Comparison of ENCODE assay signal across 12 cellular contexts in genomic region chr17:45046536-45047125, GRCh38. TPM values are rescaled to one million over a fixed set of nuclear protein-coding genes. Genes with fewer than 3 reads are reported as not detected.
DNase-seq lines count a peak whose midpoint lies in the region; ATAC-seq and TF ChIP-seq lines count a peak whose summit lies in the region.
"Had no signal": no experiment of that assay in that cellular context is flagged by ENCODE, and none has a peak within 500 bp of the region (broad histone marks: within the 10 kb centered on the region; RNA-seq: fewer than 3 reads in every experiment).

No MANE protein-coding gene starts in this region.

- no peak overlapping the region for H3K4me3 Mint-ChIP-seq in activated CD8-positive, alpha-beta T cell treated with anti-CD3 and anti-CD28 coated beads for 36 hours
- no peak overlapping the region for H3K4me3 Mint-ChIP-seq in activated CD8-positive, alpha-beta T cell treated with anti-CD3 and anti-CD28 coated beads, Interleukin-2, amount 10 ng/mL, durations not matched to agents 7 days and 5 days
- peak overlapping the region; percentile 57 for H3K4me3 Mint-ChIP-seq in stimulated activated naive CD8-positive, alpha-beta T cell treated with anti-CD3 and anti-CD28 coated beads, Interleukin-15, Interleukin-2, amounts not matched to agents 100 ng/mL and 50 ng/mL, for 24 hours

- H3K27me3 ChIP-seq in ascending aorta: no peaks in the 10 kb centered on the region
- H3K27me3 ChIP-seq: transverse colon had no signal

- peak; percentile 53 for DNase-seq in activated CD8-positive, alpha-beta T cell treated with anti-CD3 and anti-CD28 coated beads for 36 hours
- DNase-seq in activated CD8-positive, alpha-beta T cell treated with anti-CD3 and anti-CD28 coated beads, Interleukin-2, amount 10 ng/mL, durations not matched to agents 7 days and 5 days: no peak
- DNase-seq in NCI-H2171 treated with DMSO at 0.1 percent for 48 hours (lab: John Stamatoyannopoulos, UW) (peak; percentile 95), epithelial cell of prostate (ENCODE audit: low read depth, low spot score) (peak; percentile 55), UCSD-AML1 (lab: John Stamatoyannopoulos, UW; ENCODE audit: unreplicated experiment) (no peak), ascending aorta (ENCODE audit: low spot score in 2 of 2) (no peak), COLO829 (ENCODE audit: low spot score) (no peak)
- DNase-seq: activated gamma-delta T cell treated with Interleukin-2 at 50 U/mL for 16 hours; Kasumi-1; stimulated activated CD4-positive, alpha-beta T cell treated with anti-CD3 and anti-CD28 coated beads, Interleukin-4, amount 100 ng/mL, for 1 hour; transverse colon had no signal

- H3K27me3 Mint-ChIP-seq in activated CD8-positive, alpha-beta T cell treated with anti-CD3 and anti-CD28 coated beads for 36 hours: no peaks in the 10 kb centered on the region
- H3K27me3 Mint-ChIP-seq in activated CD8-positive, alpha-beta T cell treated with anti-CD3 and anti-CD28 coated beads, Interleukin-2, amount 10 ng/mL, durations not matched to agents 7 days and 5 days (ENCODE audit: low read depth): no peaks in the 10 kb centered on the region
- no peaks in the 10 kb centered on the region for H3K27me3 Mint-ChIP-seq in stimulated activated naive CD8-positive, alpha-beta T cell treated with anti-CD3 and anti-CD28 coated beads, Interleukin-15, Interleukin-2, amounts not matched to agents 100 ng/mL and 50 ng/mL, for 24 hours

- intact Hi-C loops in activated CD8-positive, alpha-beta T cell treated with anti-CD3 and anti-CD28 coated beads for 36 hours (cut with micrococcal nuclease): no loop called here
- intact Hi-C loops in ascending aorta (cut with DNase I): no loop called here

- ATAC-seq in activated CD8-positive, alpha-beta T cell treated with anti-CD3 and anti-CD28 coated beads for 36 hours: no peak
- no peak for ATAC-seq in activated CD8-positive, alpha-beta T cell treated with anti-CD3 and anti-CD28 coated beads, Interleukin-2, amount 10 ng/mL, durations not matched to agents 7 days and 5 days

- peaks cover 29% of the 10 kb centered on the region for H3K36me3 Mint-ChIP-seq in activated CD8-positive, alpha-beta T cell treated with anti-CD3 and anti-CD28 coated beads for 36 hours (ENCODE audit: low read depth)
- peaks cover 20% of the 10 kb centered on the region for H3K36me3 Mint-ChIP-seq in activated CD8-positive, alpha-beta T cell treated with anti-CD3 and anti-CD28 coated beads, Interleukin-2, amount 10 ng/mL, durations not matched to agents 7 days and 5 days (ENCODE audit: low read depth)
- peaks cover 22% of the 10 kb centered on the region for H3K36me3 Mint-ChIP-seq in stimulated activated naive CD8-positive, alpha-beta T cell treated with anti-CD3 and anti-CD28 coated beads, Interleukin-15, Interleukin-2, amounts not matched to agents 100 ng/mL and 50 ng/mL, for 24 hours (ENCODE audit: low read depth)

- peaks cover 21 to 30% of the 10 kb centered on the region in 2 donors for H3K4me1 ChIP-seq in ascending aorta

- POLR2A ChIA-PET in activated CD8-positive, alpha-beta T cell treated with anti-CD3 and anti-CD28 coated beads for 36 hours (lab: Charles Lee): interaction anchor here (0.6 to 1.1 kb wide), 2 partner anchors 102 to 1249 kb away, joined by 3 to 4 read pairs; partner anchors contain the start of gene HEXIM1
- POLR2A ChIA-PET in activated CD8-positive, alpha-beta T cell treated with anti-CD3 and anti-CD28 coated beads, Interleukin-2, amount 10 ng/mL, durations not matched to agents 7 days and 5 days (lab: Charles Lee): interaction anchor here (1.6 kb wide), 1 partner anchor 15 kb away, joined by 5 read pairs; the partner anchor contains the start of gene NMT1

- H3K9me3 Mint-ChIP-seq in activated CD8-positive, alpha-beta T cell treated with anti-CD3 and anti-CD28 coated beads for 36 hours: no peaks in the 10 kb centered on the region
- H3K9me3 Mint-ChIP-seq in activated CD8-positive, alpha-beta T cell treated with anti-CD3 and anti-CD28 coated beads, Interleukin-2, amount 10 ng/mL, durations not matched to agents 7 days and 5 days (ENCODE audit: insufficient read depth): no peaks in the 10 kb centered on the region
- no peaks in the 10 kb centered on the region for H3K9me3 Mint-ChIP-seq in stimulated activated naive CD8-positive, alpha-beta T cell treated with anti-CD3 and anti-CD28 coated beads, Interleukin-15, Interleukin-2, amounts not matched to agents 100 ng/mL and 50 ng/mL, for 24 hours

- CTCF ChIA-PET in activated CD8-positive, alpha-beta T cell treated with anti-CD3 and anti-CD28 coated beads for 36 hours (lab: Charles Lee): interaction anchor here (0.6 to 3.0 kb wide), 3 partner anchors 25 to 126 kb away, joined by 3 to 15 read pairs (median 4); no protein-coding TSS in a partner anchor
- CTCF ChIA-PET in activated CD8-positive, alpha-beta T cell treated with anti-CD3 and anti-CD28 coated beads, Interleukin-2, amount 10 ng/mL, durations not matched to agents 7 days and 5 days (lab: Charles Lee): interaction anchor here (0.8 to 5.8 kb wide), 3 partner anchors 26 to 168 kb away, joined by 3 to 40 read pairs (median 9); partner anchors contain the start of gene ACBD4

- peaks cover 55% of the 10 kb centered on the region for H3K4me1 Mint-ChIP-seq in activated CD8-positive, alpha-beta T cell treated with anti-CD3 and anti-CD28 coated beads for 36 hours (ENCODE audit: low read depth)
- H3K4me1 Mint-ChIP-seq in activated CD8-positive, alpha-beta T cell treated with anti-CD3 and anti-CD28 coated beads, Interleukin-2, amount 10 ng/mL, durations not matched to agents 7 days and 5 days (ENCODE audit: low read depth): peaks cover 36% of the 10 kb centered on the region
- H3K4me1 Mint-ChIP-seq in stimulated activated naive CD8-positive, alpha-beta T cell treated with anti-CD3 and anti-CD28 coated beads, Interleukin-15, Interleukin-2, amounts not matched to agents 100 ng/mL and 50 ng/mL, for 24 hours (ENCODE audit: low read depth): peaks cover 65% of the 10 kb centered on the region

- H3K4me3 ChIP-seq in ascending aorta: no peak overlapping the region
- H3K4me3 ChIP-seq: transverse colon had no signal

- no peaks in the 10 kb centered on the region for H3K9me3 ChIP-seq in ascending aorta
- H3K9me3 ChIP-seq: transverse colon had no signal

- H3K27ac ChIP-seq in epithelial cell of prostate (peak overlapping the region; percentile 98), ascending aorta (no peak overlapping the region)
- H3K27ac ChIP-seq: transverse colon had no signal

- H3K36me3 ChIP-seq in ascending aorta: no peaks in the 10 kb centered on the region
- H3K36me3 ChIP-seq: transverse colon had no signal

- no peak for TF ChIP-seq CTCF in activated CD8-positive, alpha-beta T cell treated with anti-CD3 and anti-CD28 coated beads for 36 hours (IDR thresholded peaks at IDR 0.05)
- TF ChIP-seq CTCF in ascending aorta (IDR thresholded peaks at IDR 0.05): no peak

- peak overlapping the region; percentile 55 for H3K27ac Mint-ChIP-seq in activated CD8-positive, alpha-beta T cell treated with anti-CD3 and anti-CD28 coated beads for 36 hours
- H3K27ac Mint-ChIP-seq in activated CD8-positive, alpha-beta T cell treated with anti-CD3 and anti-CD28 coated beads, Interleukin-2, amount 10 ng/mL, durations not matched to agents 7 days and 5 days: no peak overlapping the region
- peak overlapping the region; percentile 85 for H3K27ac Mint-ChIP-seq in stimulated activated naive CD8-positive, alpha-beta T cell treated with anti-CD3 and anti-CD28 coated beads, Interleukin-15, Interleukin-2, amounts not matched to agents 100 ng/mL and 50 ng/mL, for 24 hours

RNA-seq across cellular contexts. Expression of gene DCAKD, which starts 4.8 kb away (rescaled TPM):
- 10 to 100 TPM; 34.3 to 35.8 TPM for total RNA-seq in activated CD8-positive, alpha-beta T cell treated with anti-CD3 and anti-CD28 coated beads for 36 hours
- 10 to 100 TPM; 32.9 to 33.7 TPM for total RNA-seq in activated CD8-positive, alpha-beta T cell treated with anti-CD3 and anti-CD28 coated beads, Interleukin-2, amount 10 ng/mL, durations not matched to agents 7 days and 5 days
- total RNA-seq in ascending aorta: 5.0 TPM

RNA-seq across cellular contexts. Expression of gene NMT1, which starts 14.5 kb away (rescaled TPM):
- total RNA-seq in activated CD8-positive, alpha-beta T cell treated with anti-CD3 and anti-CD28 coated beads for 36 hours: 100 to 1,000 TPM; 156 to 169 TPM
- total RNA-seq in activated CD8-positive, alpha-beta T cell treated with anti-CD3 and anti-CD28 coated beads, Interleukin-2, amount 10 ng/mL, durations not matched to agents 7 days and 5 days: 100 to 1,000 TPM; 125 to 143 TPM
- total RNA-seq in ascending aorta: 89.7 TPM

Comparison
In these comparisons a context has a peak if more than half of its experiments do, and no peak if none do; other contexts are left out.
1. DNase-seq: peak in activated CD8-positive, alpha-beta T cell treated with anti-CD3 and anti-CD28 coated beads for 36 hours (single experiment), NCI-H2171 treated with DMSO at 0.1 percent for 48 hours (single experiment) and epithelial cell of prostate (single experiment); none in activated CD8-positive, alpha-beta T cell treated with anti-CD3 and anti-CD28 coated beads, Interleukin-2, amount 10 ng/mL, durations not matched to agents 7 days and 5 days (single experiment), UCSD-AML1 (single experiment), ascending aorta (0 of 2) and COLO829 (single experiment).